ENCODE assay signal across 16 cellular contexts in genomic region chr5:132460835-132461230, GRCh38. TPM values are rescaled to one million over a fixed set of nuclear protein-coding genes. Genes with fewer than 3 reads are reported as not detected.
DNase-seq lines count a peak whose midpoint lies in the region; ATAC-seq and TF ChIP-seq lines count a peak whose summit lies in the region.
"Had no signal": no experiment of that assay in that cellular context is flagged by ENCODE, and none has a peak within 500 bp of the region (broad histone marks: within the 10 kb centered on the region; RNA-seq: fewer than 3 reads in every experiment).

No MANE protein-coding gene starts in this region.

- BruUV-seq in MCF 10A (replicated peaks; lab: Mats Ljungman, UMichigan): no TSS peak

- H3K9me3 ChIP-seq in breast epithelium (no peaks in the 10 kb centered on the region), RWPE2 (ENCODE audit: severe bottlenecking) (no peaks in the 10 kb centered on the region)
- H3K9me3 ChIP-seq: testis had no signal

- CTCF ChIA-PET in MCF 10A (lab: Yijun Ruan, JAX): no interaction called here

- peaks cover 15% of the 10 kb centered on the region for H3K36me3 Mint-ChIP-seq in MCF 10A (ENCODE audit: insufficient read depth, unreplicated experiment)
- H3K36me3 Mint-ChIP-seq in immature natural killer cell: peaks cover 26 to 36% (median 33%) of the 10 kb centered on the region in 3 donors

- intact Hi-C loops in MCF 10A (cut with micrococcal nuclease) (no loop called here), breast epithelium (cut with DNase I; ENCODE audit: low total_unique reads) (no loop called here)

- H3K4me3 Mint-ChIP-seq in MCF 10A (ENCODE audit: unreplicated experiment) (no peak overlapping the region), immature natural killer cell (peak overlapping the region; percentile 72 to 91 (median 78))
- peak overlapping the region; percentile 57 to 69 for H3K4me3 Mint-ChIP-seq in stimulated activated naive CD8-positive, alpha-beta T cell treated with anti-CD3 and anti-CD28 coated beads, Interleukin-15, amount 100 ng/mL, for 72 hours
- H3K4me3 Mint-ChIP-seq: activated naive CD4-positive, alpha-beta T cell treated with anti-CD3 and anti-CD28 coated beads, Interleukin-2, amount 50 U/mL, for 24 hours had no signal

- H3K9me3 Mint-ChIP-seq in MCF 10A (ENCODE audit: unreplicated experiment) (no peaks in the 10 kb centered on the region), immature natural killer cell (no peaks in the 10 kb centered on the region)
- peaks cover 6 to 7% of the 10 kb centered on the region in 2 donors for H3K9me3 Mint-ChIP-seq in stimulated activated naive CD8-positive, alpha-beta T cell treated with anti-CD3 and anti-CD28 coated beads, Interleukin-15, amount 100 ng/mL, for 72 hours
- H3K9me3 Mint-ChIP-seq: activated naive CD4-positive, alpha-beta T cell treated with anti-CD3 and anti-CD28 coated beads, Interleukin-2, amount 50 U/mL, for 24 hours had no signal

- H3K27me3 ChIP-seq in breast epithelium (no peaks in the 10 kb centered on the region), RWPE2 (ENCODE audit: insufficient read depth, poor library complexity, severe bottlenecking) (no peaks in the 10 kb centered on the region)
- H3K27me3 ChIP-seq: testis had no signal

- H3K4me1 ChIP-seq in breast epithelium: peaks cover 7 to 9% of the 10 kb centered on the region in 2 donors
- H3K4me1 ChIP-seq in RWPE2 (ENCODE audit: insufficient read depth, poor library complexity, severe bottlenecking): peaks cover 55% of the 10 kb centered on the region

- POLR2A ChIA-PET in MCF 10A (lab: Yijun Ruan, JAX): no interaction called here

- H3K27ac ChIP-seq in breast epithelium (no peak overlapping the region), RWPE2 (ENCODE audit: poor library complexity, severe bottlenecking) (no peak overlapping the region)
- H3K27ac ChIP-seq: testis had no signal

- TF ChIP-seq POLR2A in breast epithelium (IDR thresholded peaks at IDR 0.05): no peak

- H3K4me1 Mint-ChIP-seq in MCF 10A (ENCODE audit: insufficient read depth, unreplicated experiment) (peaks cover 56% of the 10 kb centered on the region), immature natural killer cell (peaks cover 100% of the 10 kb centered on the region in 2 donors)
- peaks cover 97% of the 10 kb centered on the region for H3K4me1 Mint-ChIP-seq in stimulated activated naive CD8-positive, alpha-beta T cell treated with anti-CD3 and anti-CD28 coated beads, Interleukin-15, amount 100 ng/mL, for 72 hours

- DNase-seq in MCF 10A (ENCODE audit: unreplicated experiment) (no peak), breast epithelium (ENCODE audit: low spot score in 2 of 2) (no peak), RWPE2 (ENCODE audit: low spot score) (peak; percentile 49), immature natural killer cell (no peak), GM19238 (ENCODE audit: insufficient read length, low spot score) (no peak), NOMO-1 (lab: John Stamatoyannopoulos, UW; ENCODE audit: unreplicated experiment in 2 of 2) (no peak)
- DNase-seq in stimulated activated naive CD8-positive, alpha-beta T cell treated with anti-CD3 and anti-CD28 coated beads, Interleukin-15, amount 100 ng/mL, for 72 hours: no peak
- DNase-seq: central memory CD4-positive, alpha-beta T cell; islet precursor cell; NCI-H1436; NCI-H524 treated with DMSO at 0.1 percent for 48 hours; stimulated activated CD4-positive, alpha-beta T cell treated with anti-CD3 and anti-CD28 coated beads, Interleukin-15, amount 100 ng/mL, for 24 hours; testis had no signal

- H3K27ac Mint-ChIP-seq in MCF 10A (ENCODE audit: low read depth, unreplicated experiment) (peak overlapping the region; percentile 60), immature natural killer cell (peak overlapping the region; percentile 98 to 100 (median 100))
- peak overlapping the region; percentile 74 to 94 for H3K27ac Mint-ChIP-seq in stimulated activated naive CD8-positive, alpha-beta T cell treated with anti-CD3 and anti-CD28 coated beads, Interleukin-15, amount 100 ng/mL, for 72 hours
- H3K27ac Mint-ChIP-seq: activated naive CD4-positive, alpha-beta T cell treated with anti-CD3 and anti-CD28 coated beads, Interleukin-2, amount 50 U/mL, for 24 hours; progenitor cell of endocrine pancreas had no signal

- H3K36me3 ChIP-seq in breast epithelium (no peaks in the 10 kb centered on the region), RWPE2 (ENCODE audit: low read depth) (no peaks in the 10 kb centered on the region)

- no peak overlapping the region for H3K4me3 ChIP-seq in breast epithelium
- no peak overlapping the region for H3K4me3 ChIP-seq in RWPE2 (ENCODE audit: severe bottlenecking)
- H3K4me3 ChIP-seq: testis had no signal

- TF ChIP-seq CTCF in MCF 10A (IDR thresholded peaks at IDR 0.05; ENCODE audit: unreplicated experiment) (no peak), breast epithelium (IDR thresholded peaks at IDR 0.05) (no peak), RWPE2 (IDR thresholded peaks at IDR 0.05; ENCODE audit: poor library complexity, severe bottlenecking) (no peak)

- H3K27me3 Mint-ChIP-seq in MCF 10A (ENCODE audit: insufficient read depth, unreplicated experiment) (no peaks in the 10 kb centered on the region), immature natural killer cell (ENCODE audit: low read depth in 3 of 3) (peaks cover 28 to 52% (median 31%) of the 10 kb centered on the region in 3 donors)
- no peaks in the 10 kb centered on the region for H3K27me3 Mint-ChIP-seq in stimulated activated naive CD8-positive, alpha-beta T cell treated with anti-CD3 and anti-CD28 coated beads, Interleukin-15, amount 100 ng/mL, for 72 hours
- H3K27me3 Mint-ChIP-seq: activated naive CD4-positive, alpha-beta T cell treated with anti-CD3 and anti-CD28 coated beads, Interleukin-2, amount 50 U/mL, for 24 hours had no signal

- no peak for ATAC-seq in RWPE2 (ENCODE audit: low read depth)
- no peak for ATAC-seq in stimulated activated naive CD8-positive, alpha-beta T cell treated with anti-CD3 and anti-CD28 coated beads, Interleukin-15, amount 100 ng/mL, for 72 hours
- ATAC-seq in GM21360 (IDR thresholded peaks at IDR 0.05; ENCODE audit: unreplicated experiment): no peak

RNA-seq across cellular contexts. Expression of gene IRF1, which starts 29.7 kb away (rescaled TPM):
- 18.7 and 23.0 TPM in 2 replicates for total RNA-seq in MCF 10A (2022)
- total RNA-seq in breast epithelium: 10 to 100 TPM; 10.4 to 27.8 (median 18.0) TPM
- polyA plus RNA-seq in immature natural killer cell: 100 to 1,000 TPM; 349 to 460 (median 371) TPM
